In the genomic region with DNA sequence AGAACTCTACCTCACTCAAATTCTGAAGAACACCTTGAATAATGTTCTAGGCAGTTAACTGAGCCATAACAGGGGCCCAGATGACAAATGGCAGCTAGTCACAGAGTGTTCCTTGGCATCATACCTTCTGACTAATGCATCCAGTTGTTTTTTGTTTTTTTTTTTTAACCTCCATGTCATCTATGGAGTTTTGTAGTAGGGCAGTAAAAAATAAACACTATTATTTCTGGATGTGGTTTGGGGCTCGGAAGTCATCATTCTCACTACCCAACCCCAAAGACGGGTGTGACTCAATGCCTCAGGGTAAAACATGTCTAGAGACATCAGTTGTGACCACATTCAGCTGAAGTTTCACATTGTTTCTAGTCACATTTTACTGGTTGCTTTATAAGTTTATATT, we compare ENCODE assay signal across 9 cellular contexts. TPM values are rescaled to one million over a fixed set of nuclear protein-coding genes. Genes with fewer than 3 reads are reported as not detected.
A peak's percentile ranks its signal among the peaks of the same experiment; 100 is the strongest.
DNase-seq lines count a peak whose midpoint lies in the region; ATAC-seq lines count a peak whose summit lies in the region.
"Had no signal": no experiment of that assay in that cellular context is flagged by ENCODE, and none has a peak within 500 bp of the region (broad histone marks: within the 10 kb centered on the region; RNA-seq: fewer than 3 reads in every experiment).

No MANE protein-coding gene starts in this region.

- no peaks in the 10 kb centered on the region for H3K4me1 ChIP-seq in trophoblast cell (ENCODE audit: control insufficient read depth in 1 of 2, insufficient read depth in 2 of 2, low read length in 2 of 2)

- H3K36me3 ChIP-seq in trophoblast cell (ENCODE audit: control insufficient read depth in 1 of 2, insufficient read depth in 2 of 2, low read length in 2 of 2), result no peaks in the 10 kb centered on the region

- no peak overlapping the region for H2AK5ac ChIP-seq in trophoblast cell (ENCODE audit: low read length)

- no peak overlapping the region for H3K23ac ChIP-seq in trophoblast cell (ENCODE audit: low read length)

- H4K8ac ChIP-seq in trophoblast cell (ENCODE audit: low read depth, low read length), result no peak overlapping the region

- H3K27me3 Mint-ChIP-seq in activated CD4-positive, alpha-beta T cell treated with anti-CD3 and anti-CD28 coated beads for 36 hours, result no peaks in the 10 kb centered on the region

- H2BK12ac ChIP-seq in trophoblast cell (ENCODE audit: low read length), result no peak overlapping the region

- H3K4me3 ChIP-seq in trophoblast cell (ENCODE audit: low read depth, low read length), result no peak overlapping the region
- H3K4me3 ChIP-seq: BLaER1 had no signal

- no peak overlapping the region for H4K91ac ChIP-seq in trophoblast cell (ENCODE audit: low read depth, low read length)

- no peaks in the 10 kb centered on the region for H3K79me2 ChIP-seq in trophoblast cell (ENCODE audit: control insufficient read depth, insufficient read depth, low read length, poor library complexity)

- no peak overlapping the region for H4K12ac ChIP-seq in trophoblast cell (ENCODE audit: low read depth, low read length)

- no peaks in the 10 kb centered on the region for H3K79me1 ChIP-seq in trophoblast cell (ENCODE audit: low read length)

- POLR2A ChIA-PET in activated CD4-positive, alpha-beta T cell treated with anti-CD3 and anti-CD28 coated beads for 36 hours (lab: Charles Lee), result interaction anchor here (1.1 kb wide), 1 partner anchor 193 kb away, joined by 4 read pairs; no protein-coding TSS in a partner anchor

- no peak overlapping the region for H3K4me2 ChIP-seq in trophoblast cell (ENCODE audit: low read length)
- H3K4me2 ChIP-seq: BLaER1 had no signal

- no peaks in the 10 kb centered on the region for H3K27me3 ChIP-seq in trophoblast cell (ENCODE audit: insufficient read depth, low read length)

- H2AFZ ChIP-seq in trophoblast cell (ENCODE audit: insufficient read depth, low read length, poor library complexity), result no peak overlapping the region

- peak overlapping the region; percentile 53 for H3K27ac ChIP-seq in trophoblast cell (ENCODE audit: low read depth, low read length)
- H3K27ac ChIP-seq: BLaER1 had no signal

- peaks cover 14% of the 10 kb centered on the region for H3K36me3 Mint-ChIP-seq in activated CD4-positive, alpha-beta T cell treated with anti-CD3 and anti-CD28 coated beads for 36 hours (ENCODE audit: low read depth)

- H3K9ac ChIP-seq in trophoblast cell (ENCODE audit: low read length), result no peak overlapping the region
- H3K9ac ChIP-seq: BLaER1 had no signal

- H2BK5ac ChIP-seq in trophoblast cell (ENCODE audit: low read depth, low read length, poor library complexity), result no peak overlapping the region

- CTCF ChIA-PET in activated CD4-positive, alpha-beta T cell treated with anti-CD3 and anti-CD28 coated beads for 36 hours (lab: Charles Lee), result no interaction called here

- peak overlapping the region; percentile 42 for H3K27ac Mint-ChIP-seq in activated CD4-positive, alpha-beta T cell treated with anti-CD3 and anti-CD28 coated beads for 36 hours

- peak; percentile 94 for ATAC-seq in activated CD4-positive, alpha-beta T cell treated with anti-CD3 and anti-CD28 coated beads for 36 hours
- ATAC-seq in HG02884 (IDR thresholded peaks at IDR 0.05; ENCODE audit: unreplicated experiment), result peak; percentile 93

- H3K4me3 Mint-ChIP-seq in activated CD4-positive, alpha-beta T cell treated with anti-CD3 and anti-CD28 coated beads for 36 hours, result no peak overlapping the region

- no peak overlapping the region for H3K14ac ChIP-seq in trophoblast cell (ENCODE audit: low read length)

- H3K4ac ChIP-seq in trophoblast cell (ENCODE audit: low read depth, low read length), result no peak overlapping the region

- no CpG with 5 or more reads among the region's 2 CpGs for WGBS in trophoblast cell (ENCODE audit: extremely low coverage, insufficient coverage, insufficient read length)

- no peak overlapping the region for H2BK120ac ChIP-seq in trophoblast cell (ENCODE audit: insufficient read depth, low read length, poor library complexity)

- H3K18ac ChIP-seq in trophoblast cell (ENCODE audit: low read length), result no peak overlapping the region

- H3K9me3 Mint-ChIP-seq in activated CD4-positive, alpha-beta T cell treated with anti-CD3 and anti-CD28 coated beads for 36 hours (ENCODE audit: low read depth), result no peaks in the 10 kb centered on the region

- H3K4me1 Mint-ChIP-seq in activated CD4-positive, alpha-beta T cell treated with anti-CD3 and anti-CD28 coated beads for 36 hours, result peaks cover 12% of the 10 kb centered on the region

- intact Hi-C loops in activated CD4-positive, alpha-beta T cell treated with anti-CD3 and anti-CD28 coated beads for 36 hours (cut with DNase I, micrococcal nuclease), result loop anchor here (2.0 to 10.0 kb wide), 2 partner anchors 194 to 196 kb away; partner anchors contain the start of gene ATP11C (in 2 of the 2)

- peak; percentile 38 for DNase-seq in activated CD4-positive, alpha-beta T cell treated with anti-CD3 and anti-CD28 coated beads for 36 hours
- DNase-seq in activated CD4-positive, alpha-beta T cell treated with anti-CD3 and anti-CD28 coated beads for 1 hour, result no peak
- peak; percentile 1 for DNase-seq in SW480 (ENCODE audit: low spot score)
- no peak for DNase-seq in trophoblast cell
- no peak for DNase-seq in amniotic stem cell (lab: John Stamatoyannopoulos, UW)
- DNase-seq in T-helper 9 cell, result no peak
- no peak for DNase-seq in GF-D8 (lab: John Stamatoyannopoulos, UW)

- H3K9me3 ChIP-seq in trophoblast cell (ENCODE audit: insufficient read depth, low read depth, low read length), result no peaks in the 10 kb centered on the region
- H3K9me3 ChIP-seq: BLaER1 had no signal

RNA-seq across cellular contexts. Expression of gene MCF2, which starts 31.2 kb away (rescaled TPM):
- total RNA-seq in activated CD4-positive, alpha-beta T cell treated with anti-CD3 and anti-CD28 coated beads for 36 hours, result under 1 TPM; 0.34 to 0.74 TPM
- polyA plus RNA-seq in trophoblast cell (2013), result 0.10 TPM in 2 replicates

Comparison
In these comparisons a context has a peak if more than half of its experiments do, and no peak if none do; other contexts are left out.
1. DNase-seq: peak in activated CD4-positive, alpha-beta T cell treated with anti-CD3 and anti-CD28 coated beads for 36 hours (single experiment) and SW480 (single experiment); none in activated CD4-positive, alpha-beta T cell treated with anti-CD3 and anti-CD28 coated beads for 1 hour (single experiment), trophoblast cell (0 of 2), amniotic stem cell (single experiment), T-helper 9 cell (single experiment) and GF-D8 (single experiment).